ENCODE assay signal across 8 cellular contexts in the genomic region with DNA sequence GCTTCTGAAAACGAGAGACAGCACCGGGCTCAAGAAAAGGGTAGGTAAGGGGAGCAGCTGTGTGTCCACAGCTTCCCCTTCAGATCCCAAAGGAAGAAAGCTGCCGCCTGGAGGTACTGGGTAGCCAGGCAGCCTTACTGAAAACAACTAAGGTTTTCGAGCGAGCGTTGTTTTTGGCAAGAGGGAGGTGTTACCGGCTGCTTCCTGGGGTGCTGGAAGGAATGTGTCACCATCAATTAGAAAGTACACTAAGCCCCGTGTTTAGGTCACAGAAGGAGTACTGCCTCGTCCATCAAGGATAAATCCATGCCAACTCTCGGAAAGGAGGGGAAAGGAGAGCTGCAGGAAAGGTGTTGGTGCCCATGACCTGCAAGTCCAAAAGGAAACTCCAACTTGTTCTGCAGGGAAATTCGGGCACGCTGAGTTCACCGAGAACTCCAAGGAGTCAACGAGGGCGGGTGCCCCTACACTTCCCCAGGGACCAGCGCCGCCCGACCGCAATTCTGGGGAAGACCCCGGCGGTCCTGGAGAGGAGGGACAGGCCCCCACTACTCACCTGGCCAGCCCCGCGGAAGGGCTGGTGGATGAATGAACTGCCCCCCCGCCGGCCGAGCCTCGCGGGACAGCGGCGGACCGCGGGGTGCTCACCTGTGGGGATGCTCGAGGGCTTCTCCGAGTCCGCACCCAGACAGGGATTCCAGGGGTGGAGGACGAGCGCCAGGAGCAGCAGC. TPM values are rescaled to one million over a fixed set of nuclear protein-coding genes. Genes with fewer than 3 reads are reported as not detected.
DNase-seq lines count a peak whose midpoint lies in the region; ATAC-seq and TF ChIP-seq lines count a peak whose summit lies in the region.

No MANE protein-coding gene starts in this region.

- CTCF ChIA-PET in activated naive CD4-positive, alpha-beta T cell treated with anti-CD3 and anti-CD28 coated beads, Interleukin-2, amount 10 ng/mL, durations not matched to agents 7 days and 5 days (lab: Charles Lee): interaction anchor here (1.0 kb wide), 1 partner anchor 62 kb away, joined by 3 read pairs; no protein-coding TSS in a partner anchor
- CTCF ChIA-PET in MCF 10A (lab: Yijun Ruan, JAX): interaction anchor here (0.6 to 4.9 kb wide), 15 partner anchors 8 to 421 kb away, joined by 3 to 45 read pairs (median 6); no protein-coding TSS in a partner anchor

- H3K4me3 Mint-ChIP-seq in activated naive CD4-positive, alpha-beta T cell treated with anti-CD3 and anti-CD28 coated beads, Interleukin-2, amount 10 ng/mL, durations not matched to agents 7 days and 5 days: peak overlapping the region; percentile 47
- peak overlapping the region; percentile 86 for H3K4me3 Mint-ChIP-seq in MCF 10A (ENCODE audit: unreplicated experiment)

- no TSS peak for BruUV-seq in MCF 10A (replicated peaks; lab: Mats Ljungman, UMichigan)

- ATAC-seq in HG03280 (IDR thresholded peaks at IDR 0.05; ENCODE audit: unreplicated experiment): peak; percentile 32

- TF ChIP-seq CTCF in MCF 10A (IDR thresholded peaks at IDR 0.05; ENCODE audit: unreplicated experiment): peak; percentile 29

- peaks cover 16% of the 10 kb centered on the region for H3K4me1 Mint-ChIP-seq in activated naive CD4-positive, alpha-beta T cell treated with anti-CD3 and anti-CD28 coated beads, Interleukin-2, amount 10 ng/mL, durations not matched to agents 7 days and 5 days
- H3K4me1 Mint-ChIP-seq in MCF 10A (ENCODE audit: insufficient read depth, unreplicated experiment): peaks cover 39% of the 10 kb centered on the region

- intact Hi-C loops in MCF 10A (cut with micrococcal nuclease): loop anchor here (1.0 to 5.0 kb wide), 3 partner anchors 24 to 95 kb away; no protein-coding TSS in a partner anchor

- H3K36me3 Mint-ChIP-seq in activated naive CD4-positive, alpha-beta T cell treated with anti-CD3 and anti-CD28 coated beads, Interleukin-2, amount 10 ng/mL, durations not matched to agents 7 days and 5 days: no peaks in the 10 kb centered on the region
- no peaks in the 10 kb centered on the region for H3K36me3 Mint-ChIP-seq in MCF 10A (ENCODE audit: insufficient read depth, unreplicated experiment)

- POLR2A ChIA-PET in MCF 10A (lab: Yijun Ruan, JAX): interaction anchor here (0.7 to 5.6 kb wide), 31 partner anchors 8 to 421 kb away, joined by 3 to 36 read pairs (median 5); no protein-coding TSS in a partner anchor

- H3K27me3 Mint-ChIP-seq in activated naive CD4-positive, alpha-beta T cell treated with anti-CD3 and anti-CD28 coated beads, Interleukin-2, amount 10 ng/mL, durations not matched to agents 7 days and 5 days: peaks cover 46% of the 10 kb centered on the region
- no peaks in the 10 kb centered on the region for H3K27me3 Mint-ChIP-seq in MCF 10A (ENCODE audit: insufficient read depth, unreplicated experiment)

- H3K9me3 Mint-ChIP-seq in activated naive CD4-positive, alpha-beta T cell treated with anti-CD3 and anti-CD28 coated beads, Interleukin-2, amount 10 ng/mL, durations not matched to agents 7 days and 5 days: no peaks in the 10 kb centered on the region
- H3K9me3 Mint-ChIP-seq in MCF 10A (ENCODE audit: unreplicated experiment): no peaks in the 10 kb centered on the region

- no peak overlapping the region for H3K27ac Mint-ChIP-seq in activated naive CD4-positive, alpha-beta T cell treated with anti-CD3 and anti-CD28 coated beads, Interleukin-2, amount 10 ng/mL, durations not matched to agents 7 days and 5 days
- H3K27ac Mint-ChIP-seq in MCF 10A (ENCODE audit: low read depth, unreplicated experiment): peak overlapping the region; percentile 86

- no peak for DNase-seq in activated naive CD4-positive, alpha-beta T cell treated with anti-CD3 and anti-CD28 coated beads, Interleukin-2, amount 10 ng/mL, durations not matched to agents 7 days and 5 days
- no peak for DNase-seq in activated naive CD4-positive, alpha-beta T cell (lab: John Stamatoyannopoulos, UW)
- DNase-seq in OCI-M2 (lab: John Stamatoyannopoulos, UW; ENCODE audit: unreplicated experiment) (peak; percentile 44), MCF 10A (ENCODE audit: unreplicated experiment) (peak; percentile 94), iPS DF 4.7 (ENCODE audit: extremely low read depth, low spot score) (peak; percentile 68), putamen (ENCODE audit: low spot score) (peak; percentile 30), NOMO-1 treated with DMSO at 0.1 percent for 48 hours (lab: John Stamatoyannopoulos, UW; ENCODE audit: unreplicated experiment) (no peak)

RNA-seq across cellular contexts. Expression of a gene that starts 0.6 kb away (rescaled TPM):
- total RNA-seq in MCF 10A (2022): 109 and 149 TPM in 2 replicates

Comparison
In these comparisons a context has a peak if more than half of its experiments do, and no peak if none do; other contexts are left out.
1. DNase-seq: peak in OCI-M2 (single experiment), MCF 10A (single experiment), iPS DF 4.7 (single experiment) and putamen (single experiment); none in activated naive CD4-positive, alpha-beta T cell treated with anti-CD3 and anti-CD28 coated beads, Interleukin-2, amount 10 ng/mL, durations not matched to agents 7 days and 5 days (single experiment), activated naive CD4-positive, alpha-beta T cell (0 of 4) and NOMO-1 treated with DMSO at 0.1 percent for 48 hours (single experiment).